Comparison of ENCODE assay signal across 28 cellular contexts in the genomic region with DNA sequence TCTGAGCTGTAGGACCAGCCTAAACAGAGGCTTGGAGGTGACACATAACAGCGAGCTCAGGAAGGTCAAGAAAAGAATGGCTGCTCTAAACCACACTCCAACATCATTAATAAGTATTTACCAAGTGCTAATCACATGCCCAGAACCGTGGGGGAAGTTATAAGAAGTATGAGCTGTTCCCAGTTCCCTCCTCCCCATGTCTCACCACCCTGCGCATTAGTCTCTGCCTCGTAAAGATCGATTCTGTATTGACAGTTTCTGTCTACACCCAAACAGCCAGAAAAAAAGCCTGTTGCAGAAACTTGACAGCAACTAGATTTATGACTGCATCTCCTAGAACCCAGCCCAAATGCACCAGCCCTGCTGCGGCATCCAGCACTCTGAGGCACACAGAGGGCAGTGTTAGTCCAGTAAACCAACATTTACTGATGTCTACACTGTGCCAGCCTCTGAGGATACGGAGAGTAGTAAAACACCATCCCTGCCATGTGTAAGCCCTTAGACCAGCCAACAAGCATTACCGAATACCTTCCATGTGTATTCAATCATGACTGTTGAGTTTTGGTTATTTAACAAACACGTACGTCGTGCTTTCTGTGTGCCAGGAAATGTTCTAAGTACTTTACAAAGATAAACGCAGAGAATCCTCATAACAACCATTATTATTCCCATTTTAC.
DNase-seq lines count a peak whose midpoint lies in the region; TF ChIP-seq lines count a peak whose summit lies in the region.
"Had no signal": no experiment of that assay in that cellular context is flagged by ENCODE, and none has a peak within 500 bp of the region (broad histone marks: within the 10 kb centered on the region; RNA-seq: fewer than 3 reads in every experiment).

No MANE protein-coding gene starts in this region.

- H3K4me1 ChIP-seq in neural progenitor cell (no peaks in the 10 kb centered on the region), thyroid gland (peaks cover 0 to 7% of the 10 kb centered on the region in 2 donors)
- H3K4me1 ChIP-seq: HAP-1, tibial nerve had no signal

- H3K79me2 ChIP-seq in neural progenitor cell (ENCODE audit: low read depth): no peaks in the 10 kb centered on the region

- TF ChIP-seq POLR2A in thyroid gland (IDR thresholded peaks at IDR 0.05): no peak

- H3K27me3 Mint-ChIP-seq in neural progenitor cell (ENCODE audit: insufficient read depth, low read depth): peaks cover 14% of the 10 kb centered on the region

- H3K27me3 ChIP-seq in neural progenitor cell (no peaks in the 10 kb centered on the region), thyroid gland (no peaks in the 10 kb centered on the region)

- 46 to 51% methylated on average over 12 of the region's 12 CpGs for WGBS in thyroid gland, 2 donors

- H3K4me3 ChIP-seq in AG10803 (ENCODE audit: low read length) (no peak overlapping the region), SK-N-MC (peak overlapping the region; percentile 28; the same call in 1 of the 2 replicates), fibroblast of pulmonary artery (replicated peaks; ENCODE audit: low read depth, low read length) (no peak overlapping the region), neural progenitor cell (no peak overlapping the region), thyroid gland (replicated peaks in 1 of 3) (no peak overlapping the region)
- H3K4me3 ChIP-seq: HAP-1, tibial nerve had no signal

- H3F3A ChIP-seq in neural progenitor cell (ENCODE audit: low read depth): no peaks in the 10 kb centered on the region

- no peak overlapping the region for H3K4me2 ChIP-seq in neural progenitor cell

- H3K36me3 ChIP-seq in SK-N-MC (ENCODE audit: insufficient read depth, low read length) (no peaks in the 10 kb centered on the region), neural progenitor cell (no peaks in the 10 kb centered on the region), thyroid gland (no peaks in the 10 kb centered on the region)
- H3K36me3 ChIP-seq: HAP-1, tibial nerve had no signal

- peak; percentile 85 for DNase-seq in AG10803 (ENCODE audit: low read depth)
- DNase-seq in SK-N-MC (ENCODE audit: low read depth, low spot score): no peak
- DNase-seq in fibroblast of pulmonary artery (ENCODE audit: low read depth): peak; percentile 11
- DNase-seq in neural progenitor cell (ENCODE audit: low spot score): no peak
- DNase-seq in thyroid gland: no peak
- no peak for DNase-seq in NCI-H1694 (lab: John Stamatoyannopoulos, UW)
- no peak for DNase-seq in DMS53 treated with DMSO at 0.1 percent for 48 hours (lab: John Stamatoyannopoulos, UW; ENCODE audit: unreplicated experiment)
- no peak for DNase-seq in NCI-H82 treated with DMSO at 0.1 percent for 48 hours (lab: John Stamatoyannopoulos, UW; ENCODE audit: unreplicated experiment)
- DNase-seq: activated CD4-positive, alpha-beta T cell treated with anti-CD3 and anti-CD28 coated beads for 36 hours; activated CD8-positive, alpha-beta memory T cell treated with anti-CD3 and anti-CD28 coated beads for 24 hours; activated naive CD4-positive, alpha-beta T cell treated with anti-CD3 and anti-CD28 coated beads, Interleukin-2, amount 10 ng/mL, durations not matched to agents 7 days and 5 days; activated T-cell treated with anti-CD3 and anti-CD28 coated beads, Interleukin-2, amount 50 U/mL, for 4 hours; amygdala; Calu3; central memory CD4-positive, alpha-beta T cell; Karpas-422; naive B cell; NCI-H187; NCI-H774; occipital lobe; retina; SIG-M5; stimulated activated CD4-positive, alpha-beta T cell treated with anti-CD3 and anti-CD28 coated beads, Interleukin-4, amount 100 ng/mL, for 24 hours; stimulated activated naive CD4-positive, alpha-beta T cell treated with Interleukin-2 at 50 U/mL for 16 hours had no signal

- H3K27ac Mint-ChIP-seq in neural progenitor cell: peak overlapping the region; percentile 3
- H3K27ac Mint-ChIP-seq: activated CD4-positive, alpha-beta T cell treated with anti-CD3 and anti-CD28 coated beads for 36 hours; activated naive CD4-positive, alpha-beta T cell treated with anti-CD3 and anti-CD28 coated beads, Interleukin-2, amount 10 ng/mL, durations not matched to agents 7 days and 5 days; memory B cell had no signal

- H3K9me3 ChIP-seq in SK-N-MC (ENCODE audit: low read depth, low read length) (no peaks in the 10 kb centered on the region), neural progenitor cell (ENCODE audit: low read depth) (no peaks in the 10 kb centered on the region), thyroid gland (no peaks in the 10 kb centered on the region)
- H3K9me3 ChIP-seq: HAP-1, tibial nerve had no signal

- H3K36me3 Mint-ChIP-seq in neural progenitor cell: no peaks in the 10 kb centered on the region
- H3K36me3 Mint-ChIP-seq: activated naive CD4-positive, alpha-beta T cell treated with anti-CD3 and anti-CD28 coated beads, Interleukin-2, amount 10 ng/mL, durations not matched to agents 7 days and 5 days; memory B cell; naive B cell had no signal

- H3K9ac ChIP-seq in SK-N-MC (ENCODE audit: insufficient read length) (peak overlapping the region; percentile 19), neural progenitor cell (no peak overlapping the region)

- H3K27ac ChIP-seq in SK-N-MC (peak overlapping the region; percentile 94), neural progenitor cell (no peak overlapping the region), thyroid gland (no peak overlapping the region)
- H3K27ac ChIP-seq: C4-2B, tibial nerve had no signal

- H2AFZ ChIP-seq in neural progenitor cell (replicated peaks): no peak overlapping the region

- H3K4me3 Mint-ChIP-seq in neural progenitor cell: no peak overlapping the region
- H3K4me3 Mint-ChIP-seq: activated CD4-positive, alpha-beta T cell treated with anti-CD3 and anti-CD28 coated beads for 36 hours; activated naive CD4-positive, alpha-beta T cell treated with anti-CD3 and anti-CD28 coated beads, Interleukin-2, amount 10 ng/mL, durations not matched to agents 7 days and 5 days; activated T-cell treated with anti-CD3 and anti-CD28 coated beads, Interleukin-2, amount 50 U/mL, for 4 hours; memory B cell; naive B cell had no signal

- intact Hi-C loops in thyroid gland (cut with DNase I): no loop called here

- TF ChIP-seq CTCF in AG10803 (conservative IDR thresholded peaks at IDR 0.05; ENCODE audit: low read length) (no peak), fibroblast of pulmonary artery (IDR thresholded peaks at IDR 0.05; ENCODE audit: low read length, missing control alignments) (no peak), neural progenitor cell (IDR thresholded peaks at IDR 0.05) (no peak), thyroid gland (IDR thresholded peaks at IDR 0.05) (peak in 1 of 6 experiments; percentile 25)

- H3K9me3 Mint-ChIP-seq in neural progenitor cell: no peaks in the 10 kb centered on the region
- H3K9me3 Mint-ChIP-seq: activated naive CD4-positive, alpha-beta T cell treated with anti-CD3 and anti-CD28 coated beads, Interleukin-2, amount 10 ng/mL, durations not matched to agents 7 days and 5 days; activated T-cell treated with anti-CD3 and anti-CD28 coated beads, Interleukin-2, amount 50 U/mL, for 4 hours; memory B cell had no signal

- peaks cover 10% of the 10 kb centered on the region for H3K4me1 Mint-ChIP-seq in neural progenitor cell
- H3K4me1 Mint-ChIP-seq: activated CD4-positive, alpha-beta T cell treated with anti-CD3 and anti-CD28 coated beads for 36 hours; activated naive CD4-positive, alpha-beta T cell treated with anti-CD3 and anti-CD28 coated beads, Interleukin-2, amount 10 ng/mL, durations not matched to agents 7 days and 5 days; memory B cell; naive B cell had no signal

- no peaks in the 10 kb centered on the region for H4K20me1 ChIP-seq in neural progenitor cell (ENCODE audit: low read depth)

Comparison
In these comparisons a context has a peak if more than half of its experiments do, and no peak if none do; other contexts are left out.
1. DNase-seq: peak in AG10803 (single experiment) and fibroblast of pulmonary artery (single experiment); none in SK-N-MC (single experiment), neural progenitor cell (single experiment), thyroid gland (0 of 2), NCI-H1694 (single experiment), DMS53 treated with DMSO at 0.1 percent for 48 hours (single experiment) and NCI-H82 treated with DMSO at 0.1 percent for 48 hours (single experiment).